Comparison of ENCODE assay signal across 1 cellular context in the genomic region with DNA sequence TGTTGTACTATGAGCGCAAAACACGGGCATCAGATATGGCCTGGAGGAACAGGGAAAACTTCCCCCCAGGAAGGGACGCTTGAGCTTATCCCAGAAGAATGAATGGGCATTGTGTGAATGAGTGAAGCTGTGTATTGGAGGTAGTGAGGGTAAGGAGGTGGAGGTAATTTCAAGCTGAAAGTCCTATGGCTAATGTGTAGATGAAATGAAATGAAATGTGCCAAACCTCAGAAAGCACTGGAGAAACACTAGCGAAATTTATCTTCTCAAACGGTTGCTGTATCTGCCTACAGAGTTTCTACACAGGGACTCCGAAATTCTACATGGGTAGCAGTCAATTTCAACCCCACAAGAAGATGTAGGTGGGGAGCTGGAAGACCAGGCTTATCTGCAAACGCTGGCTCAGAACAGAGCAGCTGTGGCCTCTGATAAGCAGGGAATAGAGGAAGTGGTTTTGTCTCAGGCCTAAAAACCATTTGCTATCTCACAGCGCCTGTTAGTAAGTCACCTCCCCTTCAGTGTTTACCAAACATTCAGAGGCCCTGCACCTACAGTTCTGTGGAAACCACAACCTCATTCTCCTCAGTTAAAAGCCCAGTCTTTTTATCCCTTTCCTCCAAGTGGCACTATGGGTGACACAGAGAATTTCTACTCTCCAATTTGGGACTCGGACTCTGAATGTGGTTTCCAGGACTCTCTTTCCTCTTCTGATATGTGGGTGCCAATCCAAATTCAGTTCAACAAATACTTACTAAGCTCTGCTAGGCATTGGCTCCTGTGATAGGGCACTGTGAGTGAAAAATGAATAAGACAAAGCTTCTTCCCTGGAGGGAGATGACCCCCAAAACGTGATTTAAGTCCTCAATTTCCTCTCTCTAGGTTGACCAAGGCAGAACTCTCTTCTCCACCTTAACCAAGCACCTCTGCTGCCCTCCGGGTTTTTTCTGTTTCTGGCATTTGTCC.
TF ChIP-seq lines count a peak whose summit lies in the region.

No MANE protein-coding gene starts in this region.

TF ChIP-seq in WTC11, 78 proteins besides CTCF, POLR2A, EP300 and RAD21 (continued from another document):
- TF ChIP-seq NR3C1 (CRISPR knock-in tag; conservative IDR thresholded peaks at IDR 0.05; ENCODE audit: low read depth) (no peak), NR2C2 (CRISPR knock-in tag; IDR thresholded peaks at IDR 0.05) (no peak), CREM (CRISPR knock-in tag; IDR thresholded peaks at IDR 0.05) (no peak), SOX15 (CRISPR knock-in tag; IDR thresholded peaks at IDR 0.05) (no peak)
- TF ChIP-seq, protein P1, sequence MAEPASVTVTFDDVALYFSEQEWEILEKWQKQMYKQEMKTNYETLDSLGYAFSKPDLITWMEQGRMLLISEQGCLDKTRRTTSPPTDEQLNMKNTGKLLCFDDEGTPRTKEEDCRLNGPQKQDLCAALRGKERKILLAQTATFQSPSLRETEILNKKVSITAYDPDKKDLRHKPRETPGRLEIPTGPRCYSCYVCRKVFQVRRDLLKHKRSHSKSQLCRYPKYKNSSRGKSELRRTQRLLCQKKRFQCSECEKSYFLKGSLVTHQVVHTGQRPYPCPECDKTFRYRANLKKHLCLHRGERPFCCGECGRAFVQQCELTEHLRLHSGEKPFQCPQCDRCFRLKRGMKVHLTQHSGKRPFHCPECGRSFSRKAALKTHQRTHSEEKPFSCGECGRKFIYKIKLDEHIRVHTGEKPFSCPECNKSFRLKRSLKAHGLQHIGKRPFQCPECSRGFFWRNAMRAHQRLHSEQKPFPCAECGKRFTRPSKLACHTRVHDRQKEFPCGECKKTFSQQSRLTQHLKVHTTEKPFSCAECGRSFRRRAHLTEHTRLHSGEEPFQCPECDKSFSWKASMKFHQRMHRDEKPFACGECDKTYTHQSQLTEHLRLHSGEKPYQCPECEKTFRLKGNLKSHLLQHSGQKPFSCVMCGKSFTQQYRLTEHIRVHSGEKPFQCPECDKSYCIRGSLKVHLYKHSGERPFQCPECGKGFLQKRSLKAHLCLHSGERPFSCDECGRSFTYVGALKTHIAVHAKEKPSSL (CRISPR knock-in tag; conservative IDR thresholded peaks at IDR 0.05), result no peak
